33 cellular contexts compared by ENCODE assay signal in genomic region chr6:110332281-110332680, GRCh38. TPM values are rescaled to one million over a fixed set of nuclear protein-coding genes. Genes with fewer than 3 reads are reported as not detected.
DNase-seq lines count a peak whose midpoint lies in the region; ATAC-seq and TF ChIP-seq lines count a peak whose summit lies in the region.
"Had no signal": no experiment of that assay in that cellular context is flagged by ENCODE, and none has a peak within 500 bp of the region (broad histone marks: within the 10 kb centered on the region; RNA-seq: fewer than 3 reads in every experiment).

No MANE protein-coding gene starts in this region.

- H3K27ac Mint-ChIP-seq in activated T-cell treated with anti-CD3 and anti-CD28 coated beads, Interleukin-2, amount 50 U/mL, for 72 hours = no peak overlapping the region
- H3K27ac Mint-ChIP-seq in brain = peak overlapping the region in 3 of 5 experiments; percentile 56 to 99 (median 84)
- H3K27ac Mint-ChIP-seq: activated CD4-positive, alpha-beta T cell treated with anti-CD3 and anti-CD28 coated beads, Interleukin-2, amount 10 ng/mL, durations not matched to agents 24 days and 14 days; CD4-positive, alpha-beta T cell; memory B cell had no signal

- H3K27me3 Mint-ChIP-seq in activated T-cell treated with anti-CD3 and anti-CD28 coated beads, Interleukin-2, amount 50 U/mL, for 72 hours (ENCODE audit: low read depth) = no peaks in the 10 kb centered on the region
- H3K27me3 Mint-ChIP-seq in brain = peaks cover 11% of the 10 kb centered on the region
- H3K27me3 Mint-ChIP-seq: activated naive CD8-positive, alpha-beta T cell treated with anti-CD3 and anti-CD28 coated beads, Interleukin-2, amount 10 ng/mL, durations not matched to agents 7 days and 5 days had no signal

- H3K4ac ChIP-seq in neuronal stem cell (ENCODE audit: low read length) = no peak overlapping the region

- TF ChIP-seq POLR2A in uterus (IDR thresholded peaks at IDR 0.05) = no peak
- no peak for TF ChIP-seq POLR2A in tibial nerve (IDR thresholded peaks at IDR 0.05)

- no peak for DNase-seq in activated T-cell treated with anti-CD3 and anti-CD28 coated beads, Interleukin-2, amount 50 U/mL, for 72 hours
- no peak for DNase-seq in activated T-cell treated with anti-CD3 and anti-CD28 coated beads, Interleukin-2, amount 50 U/mL, for 1 hour
- DNase-seq in neuronal stem cell (ENCODE audit: low spot score) (no peak), uterus (no peak), HAP-1 (ENCODE audit: low spot score in 2 of 2) (no peak), tibial nerve (ENCODE audit: low spot score in 2 of 2) (no peak), OCI-M2 (lab: John Stamatoyannopoulos, UW; ENCODE audit: unreplicated experiment) (no peak)
- DNase-seq: activated CD4-positive, alpha-beta T cell treated with anti-CD3 and anti-CD28 coated beads, Interleukin-2, amount 10 ng/mL, durations not matched to agents 24 days and 14 days; activated CD8-positive, alpha-beta memory T cell treated with anti-CD3 and anti-CD28 coated beads for 24 hours; activated effector memory CD4-positive, alpha-beta T cell treated with anti-CD3 and anti-CD28 coated beads, Interleukin-2, amount 50 U/mL, for 16 hours; activated naive CD8-positive, alpha-beta T cell treated with anti-CD3 and anti-CD28 coated beads, Interleukin-2, amount 10 ng/mL, durations not matched to agents 7 days and 5 days; activated T-cell treated with anti-CD3 and anti-CD28 coated beads for 4 hours; AML-193; CD4-positive, alpha-beta T cell; cortex of kidney; effector memory CD4-positive, alpha-beta T cell; GOT3; left lung; NCI-H2029; NCI-H2227 treated with DMSO at 0.1 percent for 48 hours; SHP77 treated with DMSO at 0.1 percent for 48 hours; spleen; stimulated activated CD4-positive, alpha-beta T cell treated with anti-CD3 and anti-CD28 coated beads, Interleukin-2, amount 100 ng/mL, for 24 hours; SW 1271; T-helper 9 cell; upper lobe of right lung had no signal

- H3K4me1 ChIP-seq in neuronal stem cell (ENCODE audit: control insufficient read depth in 2 of 2, insufficient read depth in 1 of 2, low read depth in 1 of 2, low read length in 2 of 2) (peaks cover 17 to 27% of the 10 kb centered on the region in 2 donors), uterus (peaks cover 3 to 9% of the 10 kb centered on the region in 2 donors), HAP-1 (peaks cover 18% of the 10 kb centered on the region), tibial nerve (peaks cover 0 to 24% (median 6%) of the 10 kb centered on the region in 4 donors)

- H3K4me1 Mint-ChIP-seq in activated T-cell treated with anti-CD3 and anti-CD28 coated beads, Interleukin-2, amount 50 U/mL, for 72 hours (ENCODE audit: low read depth) = peaks cover 5% of the 10 kb centered on the region
- peaks cover 56% of the 10 kb centered on the region for H3K4me1 Mint-ChIP-seq in brain
- H3K4me1 Mint-ChIP-seq: activated CD4-positive, alpha-beta T cell treated with anti-CD3 and anti-CD28 coated beads, Interleukin-2, amount 10 ng/mL, durations not matched to agents 24 days and 14 days; memory B cell had no signal

- WGBS in neuronal stem cell (ENCODE audit: extremely low coverage in 2 of 2, insufficient read length in 2 of 2, insufficient replicate concordance in 1 of 2), 2 donors = no CpG with 5 or more reads among the region's 6 CpGs
- WGBS in tibial nerve, 2 donors = 88 to 95% methylated on average over 6 of the region's 6 CpGs

- no peaks in the 10 kb centered on the region for H3K36me3 Mint-ChIP-seq in activated T-cell treated with anti-CD3 and anti-CD28 coated beads, Interleukin-2, amount 50 U/mL, for 72 hours (ENCODE audit: insufficient read depth in 2 of 2)
- no peaks in the 10 kb centered on the region for H3K36me3 Mint-ChIP-seq in brain
- H3K36me3 Mint-ChIP-seq: activated naive CD8-positive, alpha-beta T cell treated with anti-CD3 and anti-CD28 coated beads, Interleukin-2, amount 10 ng/mL, durations not matched to agents 7 days and 5 days; memory B cell had no signal

- no peak overlapping the region for H3K4me2 ChIP-seq in neuronal stem cell (ENCODE audit: insufficient read depth, low read length, poor library complexity, severe bottlenecking)

- H3K18ac ChIP-seq in neuronal stem cell (ENCODE audit: low read length) = no peak overlapping the region

- no peak overlapping the region for H2BK120ac ChIP-seq in neuronal stem cell (ENCODE audit: low read depth, low read length)

- no peak overlapping the region for H3K14ac ChIP-seq in neuronal stem cell (ENCODE audit: low read length)

- H3K9ac ChIP-seq in neuronal stem cell (ENCODE audit: low read depth, low read length, poor library complexity) = no peak overlapping the region

- no peak overlapping the region for H3K23ac ChIP-seq in neuronal stem cell (ENCODE audit: low read depth, low read length, poor library complexity)

- intact Hi-C loops in uterus (cut with DNase I; ENCODE audit: low total_unique reads) = no loop called here

- H3K27ac ChIP-seq in neuronal stem cell (replicated peaks; ENCODE audit: low read length) = no peak overlapping the region
- peak overlapping the region; percentile 83 to 91 for H3K27ac ChIP-seq in uterus
- no peak overlapping the region for H3K27ac ChIP-seq in tibial nerve
- H3K27ac ChIP-seq: ascending aorta, left lung, right atrium auricular region, spleen, upper lobe of right lung, VCaP had no signal

- H3K9me3 ChIP-seq in neuronal stem cell (replicated peaks in 1 of 2; ENCODE audit: control insufficient read depth in 2 of 2, insufficient read depth in 1 of 2, low read depth in 1 of 2, low read length in 2 of 2) = no peaks in the 10 kb centered on the region
- no peaks in the 10 kb centered on the region for H3K9me3 ChIP-seq in uterus
- no peaks in the 10 kb centered on the region for H3K9me3 ChIP-seq in HAP-1
- no peaks in the 10 kb centered on the region for H3K9me3 ChIP-seq in tibial nerve
- H3K9me3 ChIP-seq: ascending aorta, left lung, right atrium auricular region, spleen, upper lobe of right lung had no signal

- in situ Hi-C loops in HAP-1 (cut with MboI; ENCODE audit: low sequenced_read_pairs) = no loop called here

- H4K8ac ChIP-seq in neuronal stem cell (ENCODE audit: low read depth, low read length) = no peak overlapping the region

- ATAC-seq in activated T-cell treated with anti-CD3 and anti-CD28 coated beads, Interleukin-2, amount 50 U/mL, for 72 hours (replicated peaks in 1 of 2) = peak; percentile 44 to 80
- ATAC-seq: left lung, upper lobe of right lung had no signal

- H3K27me3 ChIP-seq in neuronal stem cell (ENCODE audit: control insufficient read depth in 3 of 3, insufficient read depth in 3 of 3, low read depth in 1 of 3, low read length in 3 of 3) = no peaks in the 10 kb centered on the region
- H3K27me3 ChIP-seq in uterus = no peaks in the 10 kb centered on the region
- no peaks in the 10 kb centered on the region for H3K27me3 ChIP-seq in HAP-1 (ENCODE audit: low read depth)
- H3K27me3 ChIP-seq in tibial nerve = no peaks in the 10 kb centered on the region
- H3K27me3 ChIP-seq: ascending aorta, left lung, right atrium auricular region, spleen, upper lobe of right lung had no signal

- TF ChIP-seq CTCF in brain (conservative IDR thresholded peaks at IDR 0.05) = no peak
- no peak for TF ChIP-seq CTCF in uterus (IDR thresholded peaks at IDR 0.05)
- TF ChIP-seq CTCF in tibial nerve (IDR thresholded peaks at IDR 0.05) = no peak

- H3K36me3 ChIP-seq in neuronal stem cell (replicated peaks in 1 of 2; ENCODE audit: control insufficient read depth in 2 of 2, insufficient read depth in 2 of 2, low read length in 2 of 2) (no peaks in the 10 kb centered on the region), uterus (no peaks in the 10 kb centered on the region), HAP-1 (replicated peaks) (no peaks in the 10 kb centered on the region), tibial nerve (no peaks in the 10 kb centered on the region)
- H3K36me3 ChIP-seq: ascending aorta, left lung, right atrium auricular region, spleen, upper lobe of right lung had no signal

- no peak overlapping the region for H2BK15ac ChIP-seq in neuronal stem cell (ENCODE audit: low read length)

- no peak overlapping the region for H4K91ac ChIP-seq in neuronal stem cell (ENCODE audit: low read depth, low read length, poor library complexity)

- no peaks in the 10 kb centered on the region for H3K79me1 ChIP-seq in neuronal stem cell (ENCODE audit: low read depth, low read length)

- H3K4me3 Mint-ChIP-seq in activated T-cell treated with anti-CD3 and anti-CD28 coated beads, Interleukin-2, amount 50 U/mL, for 72 hours = no peak overlapping the region
- peak overlapping the region in 1 of 5 experiments; percentile 29 for H3K4me3 Mint-ChIP-seq in brain
- H3K4me3 Mint-ChIP-seq: activated CD4-positive, alpha-beta T cell treated with anti-CD3 and anti-CD28 coated beads, Interleukin-2, amount 10 ng/mL, durations not matched to agents 24 days and 14 days; activated naive CD8-positive, alpha-beta T cell treated with anti-CD3 and anti-CD28 coated beads, Interleukin-2, amount 10 ng/mL, durations not matched to agents 7 days and 5 days; CD4-positive, alpha-beta T cell; memory B cell had no signal

- H3K4me3 ChIP-seq in neuronal stem cell (ENCODE audit: low read length in 2 of 2) = no peak overlapping the region
- H3K4me3 ChIP-seq in uterus = no peak overlapping the region
- no peak overlapping the region for H3K4me3 ChIP-seq in HAP-1
- H3K4me3 ChIP-seq in tibial nerve = no peak overlapping the region
- H3K4me3 ChIP-seq: ascending aorta, left lung, right atrium auricular region, spleen, upper lobe of right lung had no signal

- no peak overlapping the region for H2BK5ac ChIP-seq in neuronal stem cell (ENCODE audit: low read length)

- no peak overlapping the region for H2AK5ac ChIP-seq in neuronal stem cell (ENCODE audit: low read depth, low read length)

- H3K9me3 Mint-ChIP-seq in activated T-cell treated with anti-CD3 and anti-CD28 coated beads, Interleukin-2, amount 50 U/mL, for 72 hours = no peaks in the 10 kb centered on the region
- peaks cover 0 to 3% (median 0%) of the 10 kb centered on the region in 5 experiments for H3K9me3 Mint-ChIP-seq in brain
- H3K9me3 Mint-ChIP-seq: activated CD4-positive, alpha-beta T cell treated with anti-CD3 and anti-CD28 coated beads, Interleukin-2, amount 10 ng/mL, durations not matched to agents 24 days and 14 days; activated naive CD8-positive, alpha-beta T cell treated with anti-CD3 and anti-CD28 coated beads, Interleukin-2, amount 10 ng/mL, durations not matched to agents 7 days and 5 days; CD4-positive, alpha-beta T cell; memory B cell had no signal

- TF ChIP-seq EP300 in tibial nerve (IDR thresholded peaks at IDR 0.05) = no peak

- peak overlapping the region; percentile 58 for H2AFZ ChIP-seq in neuronal stem cell (ENCODE audit: low read length)

- no peak overlapping the region for H2BK12ac ChIP-seq in neuronal stem cell (ENCODE audit: low read length)

RNA-seq across cellular contexts. Expression of gene METTL24, which starts 25.9 kb away (rescaled TPM):
- total RNA-seq in activated T-cell treated with anti-CD3 and anti-CD28 coated beads, Interleukin-2, amount 50 U/mL, for 72 hours = not detected
- not detected for polyA plus RNA-seq in brain (ENCODE audit: insufficient read depth, low read depth, low replicate concordance)
- 1.3 TPM for polyA plus RNA-seq in neuronal stem cell (2013, experiment 1 of 2)
- 1.1 TPM for polyA plus RNA-seq in neuronal stem cell (2013, experiment 2 of 2)
- 10 to 100 TPM in 3 of 4 donors, not detected in 1; 18.0 to 47.2 (median 30.7) TPM for total RNA-seq in uterus
- 1 to 10 TPM in 1 of 4 donors, under 1 TPM in 3; 0.63 to 2.4 (median 0.93) TPM for total RNA-seq in tibial nerve
- total RNA-seq: activated CD4-positive, alpha-beta T cell treated with anti-CD3 and anti-CD28 coated beads, Interleukin-2, amount 10 ng/mL, durations not matched to agents 24 days and 14 days; CD4-positive, alpha-beta T cell; Daoy; HT-29 had no signal
- polyA plus RNA-seq: spleen had no signal

Comparison
In these comparisons a context has a peak if more than half of its experiments do, and no peak if none do; other contexts are left out.
1. H3K27ac ChIP-seq: peak in uterus (2 of 2); none in neuronal stem cell (single experiment) and tibial nerve (0 of 4).